In the genomic region with DNA sequence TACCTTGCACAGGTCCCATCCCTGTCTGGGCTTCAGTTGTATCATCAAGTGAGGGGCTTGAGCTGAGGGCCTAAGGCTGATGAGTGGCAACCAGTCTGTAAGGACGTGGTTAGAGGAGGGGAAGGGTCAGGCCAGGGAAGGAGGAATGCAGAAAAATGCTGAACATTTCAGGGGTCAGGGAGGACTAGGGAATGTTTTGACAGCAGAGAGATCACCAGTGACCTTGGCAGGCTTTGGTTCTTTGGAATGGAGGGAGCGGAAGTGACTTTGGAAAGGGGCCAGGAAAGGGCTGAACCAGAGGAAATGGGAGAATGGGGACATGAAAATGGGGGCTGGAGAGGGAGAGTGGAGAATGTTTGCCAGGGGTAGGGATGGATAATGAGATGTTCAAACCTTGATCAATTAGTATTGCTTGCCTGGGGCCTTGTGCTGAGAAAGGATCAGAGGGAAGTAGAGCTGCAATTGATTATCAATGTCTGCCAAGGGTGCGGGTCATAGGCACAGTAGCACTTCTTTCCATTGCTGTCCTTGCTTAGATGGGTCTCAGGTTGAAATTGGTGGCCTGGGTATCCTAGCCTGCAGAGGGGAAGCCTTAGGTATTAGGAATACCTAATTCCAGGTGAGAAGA, we compare ENCODE assay signal across 11 cellular contexts. TPM values are rescaled to one million over a fixed set of nuclear protein-coding genes. Genes with fewer than 3 reads are reported as not detected.
DNase-seq lines count a peak whose midpoint lies in the region; ATAC-seq, FAIRE-seq and TF ChIP-seq lines count a peak whose summit lies in the region.
"Had no signal": no experiment of that assay in that cellular context is flagged by ENCODE, and none has a peak within 500 bp of the region (broad histone marks: within the 10 kb centered on the region; RNA-seq: fewer than 3 reads in every experiment).

No MANE protein-coding gene starts in this region.

- ATAC-seq in GM21360 (IDR thresholded peaks at IDR 0.05; ENCODE audit: unreplicated experiment), result no peak

- H3K27me3 Mint-ChIP-seq in activated CD4-positive, alpha-beta T cell treated with anti-CD3 and anti-CD28 coated beads, Interleukin-2, amount 10 ng/mL, durations not matched to agents 7 days and 5 days, result no peaks in the 10 kb centered on the region
- H3K27me3 Mint-ChIP-seq in astrocyte (ENCODE audit: low read depth, unreplicated experiment), result peaks cover 8% of the 10 kb centered on the region

- POLR2A ChIA-PET in activated CD4-positive, alpha-beta T cell treated with anti-CD3 and anti-CD28 coated beads, Interleukin-2, amount 10 ng/mL, durations not matched to agents 7 days and 5 days (lab: Charles Lee), result interaction anchor here (0.5 kb wide), 1 partner anchor 576 kb away, joined by 4 read pairs; no protein-coding TSS in a partner anchor

- H3K4me1 ChIP-seq in astrocyte (ENCODE audit: insufficient read depth, low read length) (peaks cover 23% of the 10 kb centered on the region), stomach (peaks cover 42 to 89% (median 66%) of the 10 kb centered on the region in 4 donors)

- no peak overlapping the region for H3K4me3 Mint-ChIP-seq in activated CD4-positive, alpha-beta T cell treated with anti-CD3 and anti-CD28 coated beads, Interleukin-2, amount 10 ng/mL, durations not matched to agents 7 days and 5 days
- peak overlapping the region; percentile 64 for H3K4me3 Mint-ChIP-seq in astrocyte (ENCODE audit: unreplicated experiment)

- no peaks in the 10 kb centered on the region for H3K9me3 ChIP-seq in astrocyte (ENCODE audit: insufficient read depth, low read depth, low read length)
- H3K9me3 ChIP-seq in stomach, result no peaks in the 10 kb centered on the region
- H3K9me3 ChIP-seq: esophagus muscularis mucosa, neutrophil had no signal

- H3K79me2 ChIP-seq in astrocyte (ENCODE audit: insufficient read depth, low read length), result peaks cover 23% of the 10 kb centered on the region

- TF ChIP-seq CTCF in astrocyte (IDR thresholded peaks at IDR 0.05; ENCODE audit: insufficient read depth, low read depth, low read length) (no peak), stomach (IDR thresholded peaks at IDR 0.05) (no peak)

- no peaks in the 10 kb centered on the region for H3K27me3 ChIP-seq in astrocyte (ENCODE audit: insufficient read depth, low read length)
- no peaks in the 10 kb centered on the region for H3K27me3 ChIP-seq in stomach
- H3K27me3 ChIP-seq: esophagus muscularis mucosa had no signal

- WGBS in stomach, 5 donors, result 70 to 88% (median 80%) methylated on average over 3 of the region's 3 CpGs

- no peak overlapping the region for H3K4me3 ChIP-seq in astrocyte (ENCODE audit: insufficient read depth, low read depth, low read length)
- no peak overlapping the region for H3K4me3 ChIP-seq in stomach
- H3K4me3 ChIP-seq: esophagus muscularis mucosa had no signal

- DNase-seq in activated CD4-positive, alpha-beta T cell treated with anti-CD3 and anti-CD28 coated beads, Interleukin-2, amount 10 ng/mL, durations not matched to agents 7 days and 5 days, result no peak
- no peak for DNase-seq in activated CD4-positive, alpha-beta T cell treated with anti-CD3 and anti-CD28 coated beads, Interleukin-2, amount 50 U/mL, for 1 hour
- DNase-seq in astrocyte (ENCODE audit: low read depth) (peak; percentile 11), kidney glomerular epithelial cell (lab: John Stamatoyannopoulos, UW) (peak; percentile 5), stomach (no peak), NCI-H2171 (lab: John Stamatoyannopoulos, UW) (no peak), NAMALWA (ENCODE audit: low spot score) (no peak)
- DNase-seq: activated gamma-delta T cell treated with Interleukin-2 at 50 U/mL for 16 hours had no signal

- no peaks in the 10 kb centered on the region for H3K9me3 Mint-ChIP-seq in activated CD4-positive, alpha-beta T cell treated with anti-CD3 and anti-CD28 coated beads, Interleukin-2, amount 10 ng/mL, durations not matched to agents 7 days and 5 days
- H3K9me3 Mint-ChIP-seq in astrocyte (ENCODE audit: unreplicated experiment), result no peaks in the 10 kb centered on the region

- H3K36me3 ChIP-seq in astrocyte (ENCODE audit: insufficient read depth, low read length) (no peaks in the 10 kb centered on the region), stomach (peaks cover 2 to 10% (median 5%) of the 10 kb centered on the region in 4 donors)
- H3K36me3 ChIP-seq: neutrophil had no signal

- no peak overlapping the region for H2AFZ ChIP-seq in astrocyte (ENCODE audit: low read depth, low read length)

- CTCF ChIA-PET in activated CD4-positive, alpha-beta T cell treated with anti-CD3 and anti-CD28 coated beads, Interleukin-2, amount 10 ng/mL, durations not matched to agents 7 days and 5 days (lab: Charles Lee), result interaction anchor here (0.8 to 2.5 kb wide), 6 partner anchors 10 to 68 kb away, joined by 3 to 10 read pairs (median 5); no protein-coding TSS in a partner anchor

- no peak for TF ChIP-seq POLR2A in stomach (IDR thresholded peaks at IDR 0.05)

- no peak for TF ChIP-seq EP300 in stomach (IDR thresholded peaks at IDR 0.05)

- FAIRE-seq in astrocyte (lab: Jason Lieb, UNC), result no peak

- intact Hi-C loops in stomach (cut with DNase I; ENCODE audit: low total_unique reads), result no loop called here

- peak overlapping the region; percentile 96 for H3K27ac Mint-ChIP-seq in activated CD4-positive, alpha-beta T cell treated with anti-CD3 and anti-CD28 coated beads, Interleukin-2, amount 10 ng/mL, durations not matched to agents 7 days and 5 days
- peak overlapping the region; percentile 8 for H3K27ac Mint-ChIP-seq in astrocyte (ENCODE audit: unreplicated experiment)

- H3K27ac ChIP-seq in astrocyte (ENCODE audit: low read depth, low read length), result no peak overlapping the region
- peak overlapping the region in 4 of 5 donors; percentile 61 to 81 (median 68) for H3K27ac ChIP-seq in stomach
- H3K27ac ChIP-seq: neutrophil had no signal

- H3K4me1 Mint-ChIP-seq in activated CD4-positive, alpha-beta T cell treated with anti-CD3 and anti-CD28 coated beads, Interleukin-2, amount 10 ng/mL, durations not matched to agents 7 days and 5 days, result peaks cover 82% of the 10 kb centered on the region
- peaks cover 23% of the 10 kb centered on the region for H3K4me1 Mint-ChIP-seq in astrocyte (ENCODE audit: low read depth, unreplicated experiment)

- H3K4me2 ChIP-seq in astrocyte (ENCODE audit: low read length), result peak overlapping the region; percentile 57

- peaks cover 44% of the 10 kb centered on the region for H4K20me1 ChIP-seq in astrocyte (ENCODE audit: insufficient read depth, low read length)

- no peak overlapping the region for H3K9ac ChIP-seq in astrocyte (ENCODE audit: low read length)

- peaks cover 45% of the 10 kb centered on the region for H3K36me3 Mint-ChIP-seq in activated CD4-positive, alpha-beta T cell treated with anti-CD3 and anti-CD28 coated beads, Interleukin-2, amount 10 ng/mL, durations not matched to agents 7 days and 5 days (ENCODE audit: low read depth)
- H3K36me3 Mint-ChIP-seq in astrocyte (ENCODE audit: low read depth, unreplicated experiment), result no peaks in the 10 kb centered on the region

RNA-seq across cellular contexts. Expression of gene LDLRAP1, which starts 7.4 kb away (rescaled TPM):
- 10 to 100 TPM; 64.4 to 65.3 TPM for total RNA-seq in activated CD4-positive, alpha-beta T cell treated with anti-CD3 and anti-CD28 coated beads, Interleukin-2, amount 10 ng/mL, durations not matched to agents 7 days and 5 days
- total RNA-seq in astrocyte, result 7.9 and 8.0 TPM in 2 replicates
- 10 to 100 TPM in 4 of 5 donors, not detected in 1; 10.6 to 73.7 (median 39.8) TPM for total RNA-seq in stomach
- 10 to 100 TPM; 13.3 to 17.6 (median 15.7) TPM for polyA plus RNA-seq in stomach

Comparison
In these comparisons a context has a peak if more than half of its experiments do, and no peak if none do; other contexts are left out.
1. DNase-seq: peak in astrocyte (single experiment) and kidney glomerular epithelial cell (single experiment); none in activated CD4-positive, alpha-beta T cell treated with anti-CD3 and anti-CD28 coated beads, Interleukin-2, amount 10 ng/mL, durations not matched to agents 7 days and 5 days (single experiment), activated CD4-positive, alpha-beta T cell treated with anti-CD3 and anti-CD28 coated beads, Interleukin-2, amount 50 U/mL, for 1 hour (single experiment), stomach (single experiment), NCI-H2171 (single experiment) and NAMALWA (single experiment).